In genomic region chr10:129917936-129918335, GRCh38 we compare ENCODE assay signal across 29 cellular contexts. TPM values are rescaled to one million over a fixed set of nuclear protein-coding genes. Genes with fewer than 3 reads are reported as not detected.
"Had no signal": no experiment of that assay in that cellular context is flagged by ENCODE, and none has a peak within 500 bp of the region (broad histone marks: within the 10 kb centered on the region; RNA-seq: fewer than 3 reads in every experiment).

No MANE protein-coding gene starts in this region.

- H3K27me3 Mint-ChIP-seq: activated CD4-positive, alpha-beta memory T cell treated with anti-CD3 and anti-CD28 coated beads, Interleukin-2, amount 10 ng/mL, durations not matched to agents 7 days and 5 days; activated CD4-positive, alpha-beta T cell treated with anti-CD3 and anti-CD28 coated beads for 36 hours; activated CD4-positive, alpha-beta T cell treated with anti-CD3 and anti-CD28 coated beads, Interleukin-2, amount 10 ng/mL, durations not matched to agents 24 days and 14 days; activated naive CD4-positive, alpha-beta T cell treated with anti-CD3 and anti-CD28 coated beads, Interleukin-2, amount 50 U/mL, for 24 hours; activated naive CD8-positive, alpha-beta T cell treated with anti-CD3 and anti-CD28 coated beads for 36 hours; activated naive CD8-positive, alpha-beta T cell treated with anti-CD3 and anti-CD28 coated beads, Interleukin-2, amount 50 U/mL, for 24 hours; activated T-cell treated with anti-CD3 and anti-CD28 coated beads, Interleukin-2, amount 50 U/mL, for 24 hours; effector memory CD8-positive, alpha-beta T cell had no signal

- H3K4me3 Mint-ChIP-seq: activated CD4-positive, alpha-beta memory T cell treated with anti-CD3 and anti-CD28 coated beads, Interleukin-2, amount 10 ng/mL, durations not matched to agents 7 days and 5 days; activated CD4-positive, alpha-beta T cell treated with anti-CD3 and anti-CD28 coated beads for 36 hours; activated CD4-positive, alpha-beta T cell treated with anti-CD3 and anti-CD28 coated beads, Interleukin-2, amount 10 ng/mL, durations not matched to agents 24 days and 14 days; activated naive CD4-positive, alpha-beta T cell treated with anti-CD3 and anti-CD28 coated beads for 36 hours; activated naive CD4-positive, alpha-beta T cell treated with anti-CD3 and anti-CD28 coated beads, Interleukin-2, amount 50 U/mL, for 24 hours; activated naive CD8-positive, alpha-beta T cell treated with anti-CD3 and anti-CD28 coated beads for 36 hours; activated naive CD8-positive, alpha-beta T cell treated with anti-CD3 and anti-CD28 coated beads, Interleukin-2, amount 50 U/mL, for 24 hours; activated T-cell treated with anti-CD3 and anti-CD28 coated beads, Interleukin-2, amount 50 U/mL, for 24 hours; activated T-cell treated with anti-CD3 and anti-CD28 coated beads, Interleukin-2, amount 50 U/mL, for 72 hours; effector memory CD8-positive, alpha-beta T cell had no signal

- H3K27ac Mint-ChIP-seq: activated CD4-positive, alpha-beta memory T cell treated with anti-CD3 and anti-CD28 coated beads, Interleukin-2, amount 10 ng/mL, durations not matched to agents 7 days and 5 days; activated CD4-positive, alpha-beta T cell treated with anti-CD3 and anti-CD28 coated beads for 36 hours; activated CD4-positive, alpha-beta T cell treated with anti-CD3 and anti-CD28 coated beads, Interleukin-2, amount 10 ng/mL, durations not matched to agents 24 days and 14 days; activated naive CD4-positive, alpha-beta T cell treated with anti-CD3 and anti-CD28 coated beads for 36 hours; activated naive CD4-positive, alpha-beta T cell treated with anti-CD3 and anti-CD28 coated beads, Interleukin-2, amount 50 U/mL, for 24 hours; activated naive CD8-positive, alpha-beta T cell treated with anti-CD3 and anti-CD28 coated beads for 36 hours; activated naive CD8-positive, alpha-beta T cell treated with anti-CD3 and anti-CD28 coated beads, Interleukin-2, amount 50 U/mL, for 24 hours; activated T-cell treated with anti-CD3 and anti-CD28 coated beads, Interleukin-2, amount 50 U/mL, for 24 hours; activated T-cell treated with anti-CD3 and anti-CD28 coated beads, Interleukin-2, amount 50 U/mL, for 72 hours; effector memory CD8-positive, alpha-beta T cell had no signal

- H3K9me3 ChIP-seq: adrenal gland, body of pancreas, esophagus muscularis mucosa, gastrocnemius medialis had no signal

- ATAC-seq: activated CD4-positive, alpha-beta T cell treated with anti-CD3 and anti-CD28 coated beads for 36 hours; activated naive CD8-positive, alpha-beta T cell treated with anti-CD3 and anti-CD28 coated beads, Interleukin-2, amount 50 U/mL, for 24 hours; activated T-cell treated with anti-CD3 and anti-CD28 coated beads, Interleukin-2, amount 50 U/mL, for 72 hours; body of pancreas; effector memory CD8-positive, alpha-beta T cell; foreskin keratinocyte; gastrocnemius medialis had no signal

- H3K9me3 Mint-ChIP-seq: activated CD4-positive, alpha-beta memory T cell treated with anti-CD3 and anti-CD28 coated beads, Interleukin-2, amount 10 ng/mL, durations not matched to agents 7 days and 5 days; activated CD4-positive, alpha-beta T cell treated with anti-CD3 and anti-CD28 coated beads, Interleukin-2, amount 10 ng/mL, durations not matched to agents 24 days and 14 days; activated naive CD4-positive, alpha-beta T cell treated with anti-CD3 and anti-CD28 coated beads for 36 hours; activated naive CD4-positive, alpha-beta T cell treated with anti-CD3 and anti-CD28 coated beads, Interleukin-2, amount 50 U/mL, for 24 hours; activated naive CD8-positive, alpha-beta T cell treated with anti-CD3 and anti-CD28 coated beads for 36 hours; activated naive CD8-positive, alpha-beta T cell treated with anti-CD3 and anti-CD28 coated beads, Interleukin-2, amount 50 U/mL, for 24 hours; activated T-cell treated with anti-CD3 and anti-CD28 coated beads, Interleukin-2, amount 50 U/mL, for 24 hours; activated T-cell treated with anti-CD3 and anti-CD28 coated beads, Interleukin-2, amount 50 U/mL, for 72 hours; effector memory CD8-positive, alpha-beta T cell had no signal

- H3K4me1 ChIP-seq: adrenal gland, body of pancreas, esophagus muscularis mucosa, foreskin keratinocyte had no signal

- H3K4me3 ChIP-seq: adrenal gland, body of pancreas, esophagus muscularis mucosa, gastrocnemius medialis had no signal

- H3K27me3 ChIP-seq: adrenal gland, body of pancreas, foreskin keratinocyte, gastrocnemius medialis had no signal

- H3K36me3 ChIP-seq: adrenal gland, esophagus muscularis mucosa, gastrocnemius medialis had no signal

- DNase-seq: activated CD4-positive, alpha-beta memory T cell treated with anti-CD3 and anti-CD28 coated beads, Interleukin-2, amount 10 ng/mL, durations not matched to agents 7 days and 5 days; activated CD4-positive, alpha-beta T cell treated with anti-CD3 and anti-CD28 coated beads for 36 hours; activated CD4-positive, alpha-beta T cell treated with anti-CD3 and anti-CD28 coated beads, Interleukin-2, amount 10 ng/mL, durations not matched to agents 24 days and 14 days; activated CD4-positive, CD25-positive, alpha-beta regulatory T cell; activated CD4-positive, CD25-positive, alpha-beta regulatory T cell treated with anti-CD3 and anti-CD28 coated beads, Interleukin-2, amount 50 U/mL, for 72 hours; activated CD8-positive, alpha-beta memory T cell treated with anti-CD3 and anti-CD28 coated beads, Interleukin-2, amount 50 U/mL, for 48 hours; activated naive CD4-positive, alpha-beta T cell treated with anti-CD3 and anti-CD28 coated beads for 36 hours; activated naive CD8-positive, alpha-beta T cell treated with anti-CD3 and anti-CD28 coated beads for 36 hours; activated naive CD8-positive, alpha-beta T cell treated with anti-CD3 and anti-CD28 coated beads, Interleukin-2, amount 50 U/mL, for 24 hours; activated T-cell treated with anti-CD3 and anti-CD28 coated beads for 4 hours; activated T-cell treated with anti-CD3 and anti-CD28 coated beads, Interleukin-2, amount 50 U/mL, for 24 hours; activated T-cell treated with anti-CD3 and anti-CD28 coated beads, Interleukin-2, amount 50 U/mL, for 72 hours; adrenal gland; amygdala; body of pancreas; caudate nucleus; cortex of kidney; dermis blood vessel endothelial cell; effector CD4-positive, alpha-beta T cell; effector memory CD8-positive, alpha-beta T cell; erythroblast; foreskin keratinocyte; gastrocnemius medialis; SW 1271; T-helper 1 cell; T-helper 2 cell had no signal

- H3K4me1 Mint-ChIP-seq: activated CD4-positive, alpha-beta memory T cell treated with anti-CD3 and anti-CD28 coated beads, Interleukin-2, amount 10 ng/mL, durations not matched to agents 7 days and 5 days; activated CD4-positive, alpha-beta T cell treated with anti-CD3 and anti-CD28 coated beads for 36 hours; activated CD4-positive, alpha-beta T cell treated with anti-CD3 and anti-CD28 coated beads, Interleukin-2, amount 10 ng/mL, durations not matched to agents 24 days and 14 days; activated naive CD4-positive, alpha-beta T cell treated with anti-CD3 and anti-CD28 coated beads, Interleukin-2, amount 50 U/mL, for 24 hours; activated naive CD8-positive, alpha-beta T cell treated with anti-CD3 and anti-CD28 coated beads for 36 hours; activated naive CD8-positive, alpha-beta T cell treated with anti-CD3 and anti-CD28 coated beads, Interleukin-2, amount 50 U/mL, for 24 hours had no signal

- H3K36me3 Mint-ChIP-seq: activated naive CD4-positive, alpha-beta T cell treated with anti-CD3 and anti-CD28 coated beads, Interleukin-2, amount 50 U/mL, for 24 hours; activated naive CD8-positive, alpha-beta T cell treated with anti-CD3 and anti-CD28 coated beads for 36 hours had no signal

- H3K27ac ChIP-seq: adrenal gland, body of pancreas, esophagus muscularis mucosa, foreskin keratinocyte, gastrocnemius medialis had no signal

RNA-seq across cellular contexts. Expression of gene EBF3, which starts 46.1 kb away (rescaled TPM):
- total RNA-seq: activated CD4-positive, alpha-beta memory T cell treated with anti-CD3 and anti-CD28 coated beads, Interleukin-2, amount 10 ng/mL, durations not matched to agents 7 days and 5 days; activated CD4-positive, alpha-beta T cell treated with anti-CD3 and anti-CD28 coated beads for 36 hours; activated CD4-positive, alpha-beta T cell treated with anti-CD3 and anti-CD28 coated beads, Interleukin-2, amount 10 ng/mL, durations not matched to agents 24 days and 14 days; activated naive CD4-positive, alpha-beta T cell treated with anti-CD3 and anti-CD28 coated beads for 36 hours; activated naive CD8-positive, alpha-beta T cell treated with anti-CD3 and anti-CD28 coated beads for 36 hours; activated T-cell treated with anti-CD3 and anti-CD28 coated beads, Interleukin-2, amount 50 U/mL, for 72 hours; chondrocyte had no signal
- polyA plus RNA-seq: foreskin keratinocyte had no signal
